In the genomic region with DNA sequence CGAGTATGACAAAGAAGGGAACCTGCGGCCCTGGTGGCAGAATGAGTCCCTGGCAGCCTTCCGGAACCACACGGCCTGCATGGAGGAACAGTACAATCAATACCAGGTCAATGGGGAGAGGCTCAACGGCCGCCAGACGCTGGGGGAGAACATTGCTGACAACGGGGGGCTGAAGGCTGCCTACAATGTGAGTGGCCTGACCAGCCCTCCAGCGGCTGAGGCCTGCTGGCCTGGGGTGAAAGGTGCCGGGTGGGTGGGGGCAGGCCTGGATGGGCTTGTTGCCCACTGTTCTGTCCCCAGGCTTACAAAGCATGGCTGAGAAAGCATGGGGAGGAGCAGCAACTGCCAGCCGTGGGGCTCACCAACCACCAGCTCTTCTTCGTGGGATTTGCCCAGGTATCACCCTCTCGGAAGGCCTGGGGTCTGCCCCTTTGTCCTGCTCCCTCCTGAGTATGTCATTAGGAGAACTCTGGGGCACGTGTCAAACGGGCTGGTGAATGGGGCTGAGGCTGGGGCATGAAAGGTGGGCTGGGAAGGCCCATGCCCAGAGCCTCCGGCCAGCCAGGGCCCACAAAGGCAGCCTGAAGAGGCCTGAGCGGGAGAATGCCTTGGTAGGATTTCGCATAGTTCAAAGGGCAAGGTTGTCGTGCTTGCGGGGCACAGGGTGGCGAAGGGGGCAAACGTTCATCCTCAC, we compare ENCODE assay signal across 1 cellular context.
TF ChIP-seq lines count a peak whose summit lies in the region.

No MANE protein-coding gene starts in this region.

TF ChIP-seq in H1, 55 proteins besides CTCF, POLR2A, EP300 and RAD21:
- TF ChIP-seq CHD1 (IDR thresholded peaks at IDR 0.05; ENCODE audit: low read depth, low read length), result no peak
